In the genomic region with DNA sequence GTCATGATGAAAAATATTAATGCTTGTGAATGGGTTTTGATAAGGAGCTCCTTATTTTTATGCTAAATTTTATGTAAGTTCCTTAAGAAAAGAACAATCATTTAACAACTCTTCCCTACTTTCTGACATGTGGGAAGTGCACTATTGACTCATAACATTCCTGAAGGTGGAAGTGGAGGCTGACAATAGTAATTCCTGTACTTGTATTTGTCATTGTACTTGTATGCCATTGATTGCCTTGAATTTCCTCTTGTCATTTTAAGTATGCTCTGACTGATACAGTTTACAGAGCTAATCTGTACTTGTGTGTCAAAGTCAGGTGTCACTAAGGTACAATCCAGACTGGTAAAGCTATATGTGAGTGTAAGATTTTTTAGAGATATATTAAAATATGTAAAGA, we compare ENCODE assay signal across 1 cellular context.
TF ChIP-seq lines count a peak whose summit lies in the region.

No MANE protein-coding gene starts in this region.

TF ChIP-seq in GM23338, 12 proteins besides CTCF, POLR2A, EP300 and RAD21 (continued from another document):
- TF ChIP-seq, protein P1, sequence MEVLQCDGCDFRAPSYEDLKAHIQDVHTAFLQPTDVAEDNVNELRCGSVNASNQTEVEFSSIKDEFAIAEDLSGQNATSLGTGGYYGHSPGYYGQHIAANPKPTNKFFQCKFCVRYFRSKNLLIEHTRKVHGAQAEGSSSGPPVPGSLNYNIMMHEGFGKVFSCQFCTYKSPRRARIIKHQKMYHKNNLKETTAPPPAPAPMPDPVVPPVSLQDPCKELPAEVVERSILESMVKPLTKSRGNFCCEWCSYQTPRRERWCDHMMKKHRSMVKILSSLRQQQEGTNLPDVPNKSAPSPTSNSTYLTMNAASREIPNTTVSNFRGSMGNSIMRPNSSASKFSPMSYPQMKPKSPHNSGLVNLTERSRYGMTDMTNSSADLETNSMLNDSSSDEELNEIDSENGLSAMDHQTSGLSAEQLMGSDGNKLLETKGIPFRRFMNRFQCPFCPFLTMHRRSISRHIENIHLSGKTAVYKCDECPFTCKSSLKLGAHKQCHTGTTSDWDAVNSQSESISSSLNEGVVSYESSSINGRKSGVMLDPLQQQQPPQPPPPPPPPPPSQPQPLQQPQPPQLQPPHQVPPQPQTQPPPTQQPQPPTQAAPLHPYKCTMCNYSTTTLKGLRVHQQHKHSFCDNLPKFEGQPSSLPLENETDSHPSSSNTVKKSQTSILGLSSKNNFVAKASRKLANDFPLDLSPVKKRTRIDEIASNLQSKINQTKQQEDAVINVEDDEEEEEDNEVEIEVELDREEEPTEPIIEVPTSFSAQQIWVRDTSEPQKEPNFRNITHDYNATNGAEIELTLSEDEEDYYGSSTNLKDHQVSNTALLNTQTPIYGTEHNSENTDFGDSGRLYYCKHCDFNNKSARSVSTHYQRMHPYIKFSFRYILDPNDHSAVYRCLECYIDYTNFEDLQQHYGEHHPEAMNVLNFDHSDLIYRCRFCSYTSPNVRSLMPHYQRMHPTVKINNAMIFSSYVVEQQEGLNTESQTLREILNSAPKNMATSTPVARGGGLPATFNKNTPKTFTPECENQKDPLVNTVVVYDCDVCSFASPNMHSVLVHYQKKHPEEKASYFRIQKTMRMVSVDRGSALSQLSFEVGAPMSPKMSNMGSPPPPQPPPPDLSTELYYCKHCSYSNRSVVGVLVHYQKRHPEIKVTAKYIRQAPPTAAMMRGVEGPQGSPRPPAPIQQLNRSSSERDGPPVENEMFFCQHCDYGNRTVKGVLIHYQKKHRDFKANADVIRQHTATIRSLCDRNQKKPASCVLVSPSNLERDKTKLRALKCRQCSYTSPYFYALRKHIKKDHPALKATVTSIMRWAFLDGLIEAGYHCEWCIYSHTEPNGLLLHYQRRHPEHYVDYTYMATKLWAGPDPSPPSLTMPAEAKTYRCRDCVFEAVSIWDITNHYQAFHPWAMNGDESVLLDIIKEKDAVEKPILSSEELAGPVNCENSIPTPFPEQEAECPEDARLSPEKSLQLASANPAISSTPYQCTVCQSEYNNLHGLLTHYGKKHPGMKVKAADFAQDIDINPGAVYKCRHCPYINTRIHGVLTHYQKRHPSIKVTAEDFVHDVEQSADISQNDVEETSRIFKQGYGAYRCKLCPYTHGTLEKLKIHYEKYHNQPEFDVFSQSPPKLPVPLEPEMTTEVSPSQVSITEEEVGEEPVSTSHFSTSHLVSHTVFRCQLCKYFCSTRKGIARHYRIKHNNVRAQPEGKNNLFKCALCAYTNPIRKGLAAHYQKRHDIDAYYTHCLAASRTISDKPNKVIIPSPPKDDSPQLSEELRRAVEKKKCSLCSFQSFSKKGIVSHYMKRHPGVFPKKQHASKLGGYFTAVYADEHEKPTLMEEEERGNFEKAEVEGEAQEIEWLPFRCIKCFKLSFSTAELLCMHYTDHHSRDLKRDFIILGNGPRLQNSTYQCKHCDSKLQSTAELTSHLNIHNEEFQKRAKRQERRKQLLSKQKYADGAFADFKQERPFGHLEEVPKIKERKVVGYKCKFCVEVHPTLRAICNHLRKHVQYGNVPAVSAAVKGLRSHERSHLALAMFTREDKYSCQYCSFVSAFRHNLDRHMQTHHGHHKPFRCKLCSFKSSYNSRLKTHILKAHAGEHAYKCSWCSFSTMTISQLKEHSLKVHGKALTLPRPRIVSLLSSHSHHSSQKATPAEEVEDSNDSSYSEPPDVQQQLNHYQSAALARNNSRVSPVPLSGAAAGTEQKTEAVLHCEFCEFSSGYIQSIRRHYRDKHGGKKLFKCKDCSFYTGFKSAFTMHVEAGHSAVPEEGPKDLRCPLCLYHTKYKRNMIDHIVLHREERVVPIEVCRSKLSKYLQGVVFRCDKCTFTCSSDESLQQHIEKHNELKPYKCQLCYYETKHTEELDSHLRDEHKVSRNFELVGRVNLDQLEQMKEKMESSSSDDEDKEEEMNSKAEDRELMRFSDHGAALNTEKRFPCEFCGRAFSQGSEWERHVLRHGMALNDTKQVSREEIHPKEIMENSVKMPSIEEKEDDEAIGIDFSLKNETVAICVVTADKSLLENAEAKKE (CRISPR knock-in tag; IDR thresholded peaks at IDR 0.05), result no peak
- TF ChIP-seq STAT1 (IDR thresholded peaks at IDR 0.05; ENCODE audit: unreplicated experiment) (no peak), EZH2 (IDR thresholded peaks at IDR 0.05; ENCODE audit: low read depth, unreplicated experiment) (no peak), ZNF114 (CRISPR knock-in tag; IDR thresholded peaks at IDR 0.05) (no peak), EZH2phosphoT487 (IDR thresholded peaks at IDR 0.05; ENCODE audit: unreplicated experiment) (no peak), POLR2AphosphoS5 (IDR thresholded peaks at IDR 0.05; ENCODE audit: low read depth) (no peak), ZNF331 (CRISPR knock-in tag; IDR thresholded peaks at IDR 0.05; ENCODE audit: low read depth) (no peak), NANOG (IDR thresholded peaks at IDR 0.05; ENCODE audit: borderline replicate concordance) (no peak)
- TF ChIP-seq, protein P2, sequence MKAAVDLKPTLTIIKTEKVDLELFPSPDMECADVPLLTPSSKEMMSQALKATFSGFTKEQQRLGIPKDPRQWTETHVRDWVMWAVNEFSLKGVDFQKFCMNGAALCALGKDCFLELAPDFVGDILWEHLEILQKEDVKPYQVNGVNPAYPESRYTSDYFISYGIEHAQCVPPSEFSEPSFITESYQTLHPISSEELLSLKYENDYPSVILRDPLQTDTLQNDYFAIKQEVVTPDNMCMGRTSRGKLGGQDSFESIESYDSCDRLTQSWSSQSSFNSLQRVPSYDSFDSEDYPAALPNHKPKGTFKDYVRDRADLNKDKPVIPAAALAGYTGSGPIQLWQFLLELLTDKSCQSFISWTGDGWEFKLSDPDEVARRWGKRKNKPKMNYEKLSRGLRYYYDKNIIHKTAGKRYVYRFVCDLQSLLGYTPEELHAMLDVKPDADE (IDR thresholded peaks at IDR 0.05), result no peak
